Comparison of ENCODE assay signal across 21 cellular contexts in genomic region chr14:64520699-64521098, GRCh38. TPM values are rescaled to one million over a fixed set of nuclear protein-coding genes. Genes with fewer than 3 reads are reported as not detected.
DNase-seq lines count a peak whose midpoint lies in the region; ATAC-seq, FAIRE-seq and TF ChIP-seq lines count a peak whose summit lies in the region.
"Had no signal": no experiment of that assay in that cellular context is flagged by ENCODE, and none has a peak within 500 bp of the region (broad histone marks: within the 10 kb centered on the region; RNA-seq: fewer than 3 reads in every experiment).

No MANE protein-coding gene starts in this region.

- no peak for TF ChIP-seq CTCF in bronchial epithelial cell (IDR thresholded peaks at IDR 0.05; ENCODE audit: insufficient read depth, low read length, severe bottlenecking)
- TF ChIP-seq CTCF in left lung (IDR thresholded peaks at IDR 0.05), result no peak

- FAIRE-seq in bronchial epithelial cell (lab: Jason Lieb, UNC), result no peak
- FAIRE-seq: GM12878, GM18507 had no signal

- H3K27me3 ChIP-seq in bronchial epithelial cell (ENCODE audit: control insufficient read depth, insufficient read depth, low read length) (no peaks in the 10 kb centered on the region), left lung (no peaks in the 10 kb centered on the region)
- H3K27me3 ChIP-seq: BLaER1 treated with 17β-estradiol and CSF1 and Interleukin-3, amounts not matched to agents 10 nM and 100 nM; Peyer's patch had no signal

- DNase-seq in DMS53 (lab: John Stamatoyannopoulos, UW) (peak; percentile 6), DMS53 treated with DMSO at 0.1 percent for 48 hours (lab: John Stamatoyannopoulos, UW; ENCODE audit: unreplicated experiment) (no peak), bronchial epithelial cell (ENCODE audit: low read depth) (peak; percentile 77), left lung (peak in 1 of 2 donors; percentile 52), NCI-H2196 (lab: John Stamatoyannopoulos, UW; ENCODE audit: unreplicated experiment) (no peak), NCI-H524 (lab: John Stamatoyannopoulos, UW) (no peak)
- no peak for DNase-seq in stimulated activated CD4-positive, alpha-beta T cell treated with anti-CD3 and anti-CD28 coated beads, Interleukin-2, amount 100 ng/mL, for 48 hours
- DNase-seq: COR-L47, H7, MV-4-11, NCI-H146, NCI-H2081 treated with DMSO at 0.1 percent for 48 hours, NCI-H345, NCI-H774, Peyer's patch, SHP77 had no signal

- ATAC-seq in left lung (peak; percentile 45), HG02759 (IDR thresholded peaks at IDR 0.05; ENCODE audit: unreplicated experiment) (no peak)
- ATAC-seq: GM12878 had no signal

- no peak overlapping the region for H3K27ac ChIP-seq in left lung
- H3K27ac ChIP-seq: BLaER1 treated with 17β-estradiol and CSF1 and Interleukin-3, amounts not matched to agents 10 nM and 100 nM; Peyer's patch had no signal

- intact Hi-C loops in left lung (cut with DNase I), result no loop called here

- H3K9me3 ChIP-seq in left lung, result no peaks in the 10 kb centered on the region
- H3K9me3 ChIP-seq: BLaER1 treated with 17β-estradiol and CSF1 and Interleukin-3, amounts not matched to agents 10 nM and 100 nM; Peyer's patch had no signal

- H3K36me3 ChIP-seq in bronchial epithelial cell (ENCODE audit: control insufficient read depth, insufficient read depth, low read length) (peaks cover 4% of the 10 kb centered on the region), left lung (peaks cover 0 to 22% of the 10 kb centered on the region in 2 donors)

- H3K4me1 ChIP-seq in left lung, result peaks cover 0 to 29% of the 10 kb centered on the region in 2 donors
- H3K4me1 ChIP-seq: Peyer's patch had no signal

- H3K4me3 ChIP-seq in bronchial epithelial cell (ENCODE audit: low read depth, low read length) (no peak overlapping the region), left lung (no peak overlapping the region)
- H3K4me3 ChIP-seq: BLaER1 treated with 17β-estradiol and CSF1 and Interleukin-3, amounts not matched to agents 10 nM and 100 nM; GM12878; Peyer's patch had no signal

RNA-seq across cellular contexts. Expression of gene ZBTB1, which starts 16.1 kb away (rescaled TPM):
- total RNA-seq in bronchial epithelial cell (36.1 and 39.5 TPM in 2 replicates), left lung (10 to 100 TPM; 35.5 to 40.2 TPM)

RNA-seq across cellular contexts. Expression of gene ZBTB25, which starts 17.1 kb away (rescaled TPM):
- total RNA-seq in bronchial epithelial cell (4.1 and 4.7 TPM in 2 replicates), left lung (10 to 100 TPM; 10.1 to 11.2 TPM)

RNA-seq across cellular contexts. Expression of gene HSPA2, which starts 19.8 kb away (rescaled TPM):
- total RNA-seq in bronchial epithelial cell, result 1.6 and 4.2 TPM in 2 replicates
- 10 to 100 TPM; 10.6 to 12.4 TPM for total RNA-seq in left lung
- total RNA-seq: G401 had no signal

RNA-seq across cellular contexts. Expression of gene PPP1R36, which starts 29.1 kb away (rescaled TPM):
- total RNA-seq in bronchial epithelial cell (0.51 and 1.1 TPM in 2 replicates), left lung (1 to 10 TPM in 1 of 2 donors, under 1 TPM in 1; 0.47 to 2.1 TPM)
- total RNA-seq: G401 had no signal

RNA-seq across cellular contexts. Expression of gene AKAP5, which starts 55.4 kb away (rescaled TPM):
- total RNA-seq in bronchial epithelial cell (under 0.01 and 0.13 TPM in 2 replicates), left lung (1 to 10 TPM; 1.7 to 2.9 TPM)

Comparison
In these comparisons a context has a peak if more than half of its experiments do, and no peak if none do; other contexts are left out.
1. DNase-seq: peak in DMS53 (single experiment) and bronchial epithelial cell (single experiment); none in DMS53 treated with DMSO at 0.1 percent for 48 hours (single experiment), NCI-H2196 (single experiment), stimulated activated CD4-positive, alpha-beta T cell treated with anti-CD3 and anti-CD28 coated beads, Interleukin-2, amount 100 ng/mL, for 48 hours (0 of 2) and NCI-H524 (0 of 2).